In genomic region chr2:119487434-119488244, GRCh38 we compare ENCODE assay signal across 1 cellular context.
A peak's percentile ranks its signal among the peaks of the same experiment; 100 is the strongest.
TF ChIP-seq lines count a peak whose summit lies in the region.

No MANE protein-coding gene starts in this region.

TF ChIP-seq in HepG2, 621 proteins besides CTCF, POLR2A, EP300 and RAD21 (continued from another document and continues in another):
- peak; percentile 42; the same call in 1 of the 2 replicates for TF ChIP-seq IRX3 (CRISPR knock-in tag; IDR thresholded peaks at IDR 0.05; ENCODE audit: borderline replicate concordance, low read depth)
- peak; percentile 51; the same call in 1 of the 2 replicates for TF ChIP-seq ZSCAN12 (CRISPR knock-in tag; IDR thresholded peaks at IDR 0.05)
- no peak for TF ChIP-seq ZNF354B (CRISPR knock-in tag; IDR thresholded peaks at IDR 0.05)
- TF ChIP-seq ISX (CRISPR knock-in tag; conservative IDR thresholded peaks at IDR 0.05) = no peak
- no peak; the same call in 1 of the 2 replicates for TF ChIP-seq ZNF567 (CRISPR knock-in tag; IDR thresholded peaks at IDR 0.05; ENCODE audit: borderline replicate concordance)
- 0 out of 2 replicates have a peak, but pooled peaks have one; percentile 24 for TF ChIP-seq ETV6 (CRISPR knock-in tag; conservative IDR thresholded peaks at IDR 0.05)
- TF ChIP-seq ZNF337 (CRISPR knock-in tag; IDR thresholded peaks at IDR 0.05; ENCODE audit: borderline replicate concordance, low read depth) = no peak; the same call in 1 of the 2 replicates
- no peak for TF ChIP-seq PREB (CRISPR knock-in tag; IDR thresholded peaks at IDR 0.05)
- TF ChIP-seq KLF9 (CRISPR knock-in tag; IDR thresholded peaks at IDR 0.05; ENCODE audit: low read depth) = no peak
- peak; percentile 79; the same call in 1 of the 2 replicates for TF ChIP-seq ZNF556 (CRISPR knock-in tag; IDR thresholded peaks at IDR 0.05; ENCODE audit: borderline replicate concordance)
- TF ChIP-seq ZNF772 (CRISPR knock-in tag; IDR thresholded peaks at IDR 0.05) = 0 out of 2 replicates have a peak, but pooled peaks have one; percentile 65
- TF ChIP-seq ZNF644 (CRISPR knock-in tag; IDR thresholded peaks at IDR 0.05; ENCODE audit: low read depth) = peak; percentile 74
- no peak; the same call in 1 of the 2 replicates for TF ChIP-seq ZNF678 (CRISPR knock-in tag; IDR thresholded peaks at IDR 0.05)
- peak; percentile 80 for TF ChIP-seq ZEB1 (IDR thresholded peaks at IDR 0.05; ENCODE audit: insufficient replicate concordance, low read depth)
- no peak for TF ChIP-seq ZNF282 (IDR thresholded peaks at IDR 0.05; ENCODE audit: partially characterized antibody)
- 0 out of 2 replicates have a peak, but pooled peaks have one; percentile 45 for TF ChIP-seq ZNF616 (CRISPR knock-in tag; IDR thresholded peaks at IDR 0.05; ENCODE audit: low read depth)
- TF ChIP-seq FOXO4 (CRISPR knock-in tag; conservative IDR thresholded peaks at IDR 0.05) = no peak
- TF ChIP-seq ZNF687 (CRISPR knock-in tag; IDR thresholded peaks at IDR 0.05) = peak; percentile 81
- no peak for TF ChIP-seq ZBTB4 (CRISPR knock-in tag; IDR thresholded peaks at IDR 0.05; ENCODE audit: borderline replicate concordance)
- TF ChIP-seq RCOR2 (CRISPR knock-in tag; IDR thresholded peaks at IDR 0.05) = no peak
- peak; percentile 69; the same call in 1 of the 2 replicates for TF ChIP-seq NFAT5 (CRISPR knock-in tag; IDR thresholded peaks at IDR 0.05)
- TF ChIP-seq ZNF207 (IDR thresholded peaks at IDR 0.05; ENCODE audit: borderline replicate concordance) = no peak
- peak; percentile 82 for TF ChIP-seq SALL1 (CRISPR knock-in tag; IDR thresholded peaks at IDR 0.05)
- TF ChIP-seq TGIF2 (CRISPR knock-in tag; IDR thresholded peaks at IDR 0.05) = peak; percentile 52; the same call in 1 of the 2 replicates
- no peak for TF ChIP-seq ZFP82 (CRISPR knock-in tag; IDR thresholded peaks at IDR 0.05; ENCODE audit: borderline replicate concordance)
- 0 out of 2 replicates have a peak, but pooled peaks have one; percentile 50 for TF ChIP-seq ZNF547 (CRISPR knock-in tag; IDR thresholded peaks at IDR 0.05)
- no peak for TF ChIP-seq ZNF24 (IDR thresholded peaks at IDR 0.05)
- peak; percentile 72 for TF ChIP-seq ELF3 (CRISPR knock-in tag; IDR thresholded peaks at IDR 0.05)
- TF ChIP-seq ZNF205 (CRISPR knock-in tag; IDR thresholded peaks at IDR 0.05) = no peak
- 0 out of 2 replicates have a peak, but pooled peaks have one; percentile 56 for TF ChIP-seq ZIK1 (CRISPR knock-in tag; IDR thresholded peaks at IDR 0.05; ENCODE audit: borderline replicate concordance, low read depth)
- TF ChIP-seq ZNF615 (CRISPR knock-in tag; IDR thresholded peaks at IDR 0.05; ENCODE audit: borderline replicate concordance) = no peak
- TF ChIP-seq PRDM4 (CRISPR knock-in tag; IDR thresholded peaks at IDR 0.05; ENCODE audit: borderline replicate concordance) = peak; percentile 39; the same call in 1 of the 2 replicates
- TF ChIP-seq DR1 (CRISPR knock-in tag; IDR thresholded peaks at IDR 0.05) = no peak
- no peak for TF ChIP-seq ZUFSP (CRISPR knock-in tag; IDR thresholded peaks at IDR 0.05; ENCODE audit: borderline replicate concordance)
- no peak for TF ChIP-seq ZNF670 (CRISPR knock-in tag; IDR thresholded peaks at IDR 0.05; ENCODE audit: borderline replicate concordance)
